8 cellular contexts compared by ENCODE assay signal in the genomic region with DNA sequence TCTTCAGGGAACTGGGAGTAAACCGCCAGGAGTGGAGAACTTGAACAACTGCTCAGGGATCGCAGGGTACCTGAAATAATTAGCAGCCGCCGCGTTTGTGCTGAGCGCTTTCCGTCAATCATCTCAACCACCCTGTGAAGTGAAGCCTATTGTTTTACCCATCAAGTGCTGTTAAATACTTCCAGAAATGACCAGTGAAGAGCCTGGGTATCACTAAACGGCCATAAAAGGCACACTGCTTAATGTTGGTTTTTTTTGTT. TPM values are rescaled to one million over a fixed set of nuclear protein-coding genes. Genes with fewer than 3 reads are reported as not detected.
A peak's percentile ranks its signal among the peaks of the same experiment; 100 is the strongest.
DNase-seq lines count a peak whose midpoint lies in the region; ATAC-seq, FAIRE-seq and TF ChIP-seq lines count a peak whose summit lies in the region.

No MANE protein-coding gene starts in this region.

- no peak for TF ChIP-seq EP300 in GM12878 (IDR thresholded peaks at IDR 0.05; ENCODE audit: borderline replicate concordance in 1 of 2, control insufficient read depth in 1 of 2, low read depth in 2 of 2, low read length in 2 of 2)

- dilution Hi-C loops in IMR-90 (cut with HindIII; ENCODE audit: low sequenced_read_pairs, unreplicated experiment): no loop called here

- CTCF ChIA-PET in IMR-90 (lab: Yijun Ruan, JAX) (no interaction called here), GM12878 (lab: Yijun Ruan, JAX) (interaction anchor here (0.6 to 2.6 kb wide), 3 partner anchors 18 to 376 kb away, joined by 3 to 21 read pairs (median 3); no protein-coding TSS in a partner anchor)

- H3K4me2 ChIP-seq in IMR-90 (ENCODE audit: low read depth, low read length) (peak overlapping the region; percentile 95), GM12878 (ENCODE audit: control insufficient read depth, insufficient read depth) (peak overlapping the region; percentile 96)

- H3K56ac ChIP-seq in IMR-90 (ENCODE audit: extremely low read depth, insufficient read depth, low read length): peak overlapping the region; percentile 89; the same call in 1 of the 2 replicates

- no CpG with 5 or more reads among the region's 8 CpGs for WGBS in IMR-90 (ENCODE audit: extremely low coverage in 2 of 2, insufficient read length in 1 of 2), 2 experiments
- under 1% methylated on average over 8 of the region's 8 CpGs for WGBS in GM12878 (ENCODE audit: insufficient coverage, insufficient replicate concordance, low lambda C conversion rate, missing lambda C conversion rate)

- FAIRE-seq in GM12892 (lab: Jason Lieb, UNC): peak; percentile 24
- FAIRE-seq in GM12878 (lab: Jason Lieb, UNC): no peak

- H4K5ac ChIP-seq in IMR-90 (ENCODE audit: low read depth, low read length): peak overlapping the region; percentile 44

- H2BK15ac ChIP-seq in IMR-90 (ENCODE audit: low read depth, low read length): peak overlapping the region; percentile 69; the same call in 2 of the 3 replicates

- peak overlapping the region; percentile 60; the same call in 1 of the 2 replicates for H4K91ac ChIP-seq in IMR-90 (ENCODE audit: insufficient read depth, low read depth, low read length)

- intact Hi-C loops in IMR-90 (cut with micrococcal nuclease) (no loop called here), GM12878 (cut with micrococcal nuclease; ENCODE audit: unreplicated experiment) (loop anchor here (5.0 kb wide), 1 partner anchor 33 kb away; a partner anchor contains a TSS), vagina (cut with DNase I) (loop anchor here (5.0 to 10.0 kb wide), 2 partner anchors 33 to 1860 kb away; a partner anchor contains a TSS)

- TF ChIP-seq CTCF in IMR-90 (conservative IDR thresholded peaks at IDR 0.05; ENCODE audit: low read depth, low read length) (no peak), GM12878 (IDR thresholded peaks at IDR 0.05 in 2 of 3, conservative IDR thresholded peaks at IDR 0.05 in 1 of 3; ENCODE audit: control insufficient read depth in 2 of 3, extremely low read depth in 1 of 3, insufficient read depth in 1 of 3, low read depth in 3 of 3, low read length in 3 of 3) (no peak), vagina (IDR thresholded peaks at IDR 0.05) (no peak)

- no peak for TF ChIP-seq RAD21 in IMR-90 (IDR thresholded peaks at IDR 0.05; ENCODE audit: low read length)
- no peak for TF ChIP-seq RAD21 in GM12878 (IDR thresholded peaks at IDR 0.05; ENCODE audit: insufficient read depth, low read depth, low read length)

- no TSS peak for BruUV-seq in IMR-90 (replicated peaks; lab: Mats Ljungman, UMichigan)
- BruUV-seq in GM12878 (replicated peaks; lab: Mats Ljungman, UMichigan): TSS peak; percentile 61

- in situ Hi-C loops in IMR-90 (cut with MboI; ENCODE audit: low sequenced_read_pairs) (no loop called here), GM12878 (cut with MboI) (no loop called here)

- peak overlapping the region; percentile 49; the same call in 1 of the 2 replicates for H2BK120ac ChIP-seq in IMR-90 (ENCODE audit: low read depth, low read length)

- H3K79me2 ChIP-seq in GM12878 (ENCODE audit: control insufficient read depth, insufficient read depth, low read length): peaks cover 52% of the 10 kb centered on the region

- peak overlapping the region; percentile 67 for H3K27ac ChIP-seq in IMR-90 (ENCODE audit: insufficient read depth, low read length)
- peak overlapping the region; percentile 77 for H3K27ac ChIP-seq in GM12878 (ENCODE audit: control insufficient read depth, insufficient read depth)
- H3K27ac ChIP-seq in vagina: peak overlapping the region; percentile 97

- H2AK5ac ChIP-seq in IMR-90 (ENCODE audit: low read depth, low read length): peak overlapping the region; percentile 88

- no peak overlapping the region for H2BK20ac ChIP-seq in IMR-90 (ENCODE audit: low read depth, low read length)

- ATAC-seq in IMR-90 (ENCODE audit: low read depth): no peak
- ATAC-seq in GM12878: peak; percentile 18
- no peak for ATAC-seq in GM18870 (IDR thresholded peaks at IDR 0.05; ENCODE audit: unreplicated experiment)

- no peaks in the 10 kb centered on the region; the same call in 1 of the 2 replicates for H3K9me3 ChIP-seq in IMR-90 (ENCODE audit: control insufficient read depth, insufficient read depth, low read length)
- H3K9me3 ChIP-seq in GM12878 (replicated peaks; ENCODE audit: control insufficient read depth, insufficient read depth, low read length): no peaks in the 10 kb centered on the region
- no peaks in the 10 kb centered on the region for H3K9me3 ChIP-seq in vagina

- TF ChIP-seq POLR2A in GM12892 (IDR thresholded peaks at IDR 0.05; ENCODE audit: low read depth, low read length): no peak
- TF ChIP-seq POLR2A in IMR-90 (IDR thresholded peaks at IDR 0.05; ENCODE audit: low read depth, low read length): no peak
- no peak for TF ChIP-seq POLR2A in GM12878 (IDR thresholded peaks at IDR 0.05; ENCODE audit: low read depth, low read length)
- no peak for TF ChIP-seq POLR2A in vagina (IDR thresholded peaks at IDR 0.05)

- H4K20me1 ChIP-seq in IMR-90 (ENCODE audit: insufficient read depth, low read length) (peaks cover 51% of the 10 kb centered on the region), GM12878 (ENCODE audit: control insufficient read depth, insufficient read depth) (no peaks in the 10 kb centered on the region)

- RAD21 ChIA-PET in GM12878 (lab: Charles Lee; ENCODE audit: unreplicated experiment): interaction anchor here (1.1 to 3.6 kb wide), 5 partner anchors 7 to 28 kb away, joined by 3 to 22 read pairs (median 9); no protein-coding TSS in a partner anchor

- DNase-seq in GM12892 (ENCODE audit: insufficient read length): no peak
- DNase-seq in IMR-90: no peak
- no peak for DNase-seq in GM12878 (ENCODE audit: low read depth, low spot score)
- DNase-seq in medulla oblongata (ENCODE audit: extremely low spot score): peak; percentile 27
- no peak for DNase-seq in vagina (ENCODE audit: extremely low spot score in 2 of 2)
- no peak for DNase-seq in T-helper 9 cell
- no peak for DNase-seq in mucosa of gallbladder (ENCODE audit: low spot score)

- peak overlapping the region; percentile 91 for H3K14ac ChIP-seq in IMR-90 (replicated peaks; ENCODE audit: low read depth, low read length)

- H3K18ac ChIP-seq in IMR-90 (ENCODE audit: low read depth, low read length): peak overlapping the region; percentile 57

- peaks cover 17% of the 10 kb centered on the region for H3K36me3 ChIP-seq in IMR-90 (ENCODE audit: control insufficient read depth, insufficient read depth, low read length)
- H3K36me3 ChIP-seq in GM12878 (ENCODE audit: control insufficient read depth in 2 of 2, insufficient read depth in 2 of 2, low read length in 1 of 2): peaks cover 0 to 3% of the 10 kb centered on the region in 2 experiments; a peak in 1 of 4 replicates
- H3K36me3 ChIP-seq in vagina: no peaks in the 10 kb centered on the region

- H2BK5ac ChIP-seq in IMR-90 (ENCODE audit: low read depth, low read length, poor library complexity, severe bottlenecking): peak overlapping the region; percentile 65

- H3K9ac ChIP-seq in IMR-90 (ENCODE audit: low read depth, low read length) (peak overlapping the region; percentile 92), GM12878 (ENCODE audit: control insufficient read depth, insufficient read depth, low read length) (peak overlapping the region; percentile 86)

- SMC1A ChIA-PET in GM12878 (lab: Charles Lee; ENCODE audit: uncharacterized antibody, unreplicated experiment): interaction anchor here (0.8 to 5.9 kb wide), 7 partner anchors 7 to 41 kb away, joined by 3 to 43 read pairs (median 4); no protein-coding TSS in a partner anchor

- peak overlapping the region; percentile 49 to 65; a peak in 2 of 4 replicates for H4K8ac ChIP-seq in IMR-90 (ENCODE audit: low read depth in 2 of 2, low read length in 2 of 2)

- H2AFZ ChIP-seq in IMR-90 (replicated peaks; ENCODE audit: low read length, poor library complexity): peak overlapping the region; percentile 2
- peak overlapping the region; percentile 66 for H2AFZ ChIP-seq in GM12878 (ENCODE audit: control insufficient read depth, low read depth, low read length)

- POLR2A ChIA-PET in IMR-90 (lab: Charles Lee; ENCODE audit: unreplicated experiment): no interaction called here
- POLR2A ChIA-PET in GM12878 (lab: Charles Lee): interaction anchor here (0.7 to 1.3 kb wide), 3 partner anchors 15 to 843 kb away, joined by 3 to 4 read pairs (median 3); no protein-coding TSS in a partner anchor

- H3K27me3 ChIP-seq in IMR-90 (ENCODE audit: control insufficient read depth, insufficient read depth, low read length) (no peaks in the 10 kb centered on the region), GM12878 (replicated peaks in 1 of 2; ENCODE audit: control insufficient read depth in 2 of 2, insufficient read depth in 2 of 2, low read length in 1 of 2) (no peaks in the 10 kb centered on the region), vagina (no peaks in the 10 kb centered on the region)

- peaks cover 20% of the 10 kb centered on the region for H3K4me1 ChIP-seq in IMR-90 (ENCODE audit: control insufficient read depth, insufficient read depth, low read length)
- H3K4me1 ChIP-seq in GM12878 (ENCODE audit: control insufficient read depth, insufficient read depth, low read length): peaks cover 17% of the 10 kb centered on the region
- peaks cover 65% of the 10 kb centered on the region for H3K4me1 ChIP-seq in vagina

- H3K23ac ChIP-seq in IMR-90 (ENCODE audit: low read depth, low read length): peak overlapping the region; percentile 98

- H3K4ac ChIP-seq in IMR-90 (ENCODE audit: low read depth, low read length): peak overlapping the region; percentile 87

- peaks cover 28% of the 10 kb centered on the region for H3K9me1 ChIP-seq in IMR-90 (ENCODE audit: insufficient read depth, low read length)

- H3K4me3 ChIP-seq in IMR-90 (ENCODE audit: insufficient read depth, low read depth, low read length) (peak overlapping the region; percentile 77), GM12878 (peak overlapping the region; percentile 83), vagina (peak overlapping the region; percentile 91 to 99)

- peak overlapping the region; percentile 89 for H2AK9ac ChIP-seq in IMR-90 (replicated peaks; ENCODE audit: low read depth, low read length, poor library complexity)

- peaks cover 8 to 54% of the 10 kb centered on the region in 2 experiments; a peak in 3 of 4 replicates for H3K79me1 ChIP-seq in IMR-90 (ENCODE audit: low read depth in 1 of 2, low read length in 2 of 2)

RNA-seq across cellular contexts. Expression of a gene that starts 1.1 kb away (rescaled TPM):
- 175 TPM for polyA plus RNA-seq in GM12892 (2012; ENCODE audit: missing spikeins)
- total RNA-seq in IMR-90 (2012; rRNA removed) (637 and 765 TPM in 2 replicates), GM12878 (2014; rRNA removed) (55.5 and 75.8 TPM in 2 replicates), GM12878 (2014; rRNA removed; fragmentation: Illumina TruSeq; extraction: Trizol) (83.2 and 89.0 TPM in 2 replicates), GM12878 (2021) (143 and 144 TPM in 2 replicates), vagina (272 TPM), mucosa of gallbladder (880 TPM)
- polyA plus RNA-seq in IMR-90 (2012; rRNA removed) (1,066 and 1,140 TPM in 2 replicates), GM12878 (2011; rRNA removed) (201 and 225 TPM in 2 replicates), GM12878 (2014; fragmentation: Illumina TruSeq; extraction: Trizol) (185 and 186 TPM in 2 replicates), GM12878 (2014; fragmentation: Nextera tagmentation; extraction: Ambion mirVana) (100 to 1,000 TPM; 223 to 256 TPM), GM12878 (2014; rRNA removed) (93.6 and 109 TPM in 2 replicates), GM12878 (2016; fragmentation: Nextera tagmentation; extraction: Ambion mirVana) (100 to 1,000 TPM; 177 to 195 TPM)
- 293 and 869 TPM in 2 replicates for polyA plus RNA-seq in IMR-90 (2012; cell fraction: cytosol; rRNA removed)
- 63.7 and 319 TPM in 2 replicates for polyA plus RNA-seq in IMR-90 (2012; cell fraction: nucleus; rRNA removed; ENCODE audit: low replicate concordance)
- 68.2 and 75.8 TPM in 2 replicates for total RNA-seq in GM12878 (2013; cell fraction: nucleolus; rRNA removed)
- 107 TPM for polyA plus RNA-seq in GM12878 (2011; ENCODE audit: low read depth)
- 159 and 211 TPM in 2 replicates for polyA plus RNA-seq in GM12878 (2011; cell fraction: cytosol; rRNA removed)
- polyA plus RNA-seq in GM12878 (2011; cell fraction: nucleus; rRNA removed): 55.6 and 69.0 TPM in 2 replicates
- 85.7 and 97.9 TPM in 2 replicates for polyA plus RNA-seq in GM12878 (2012)
- 93.2 and 138 TPM in 2 replicates for polyA minus RNA-seq in GM12878 (2011; rRNA and poly(A)+ RNA removed)
- 24.9 and 46.1 TPM in 2 replicates for polyA minus RNA-seq in GM12878 (2011; cell fraction: cytosol; rRNA and poly(A)+ RNA removed)
- polyA minus RNA-seq in GM12878 (2011; cell fraction: nucleus; rRNA and poly(A)+ RNA removed): 15.7 and 20.6 TPM in 2 replicates

RNA-seq across cellular contexts. Expression of a gene that starts 34.5 kb away (rescaled TPM):
- not detected for polyA plus RNA-seq in GM12892 (2012; ENCODE audit: missing spikeins)
- total RNA-seq in IMR-90 (2012; rRNA removed) (not detected in 2 replicates), GM12878 (2014; rRNA removed) (not detected in 2 replicates), GM12878 (2014; rRNA removed; fragmentation: Illumina TruSeq; extraction: Trizol) (not detected in 2 replicates), GM12878 (2021) (0.35 TPM in 1 of 2 replicates, not detected in the other), vagina (not detected), mucosa of gallbladder (0.26 TPM)
- polyA plus RNA-seq in IMR-90 (2012; rRNA removed) (0.10 TPM in 1 of 2 replicates, not detected in the other), GM12878 (2011; rRNA removed) (not detected in 2 replicates), GM12878 (2014; fragmentation: Illumina TruSeq; extraction: Trizol) (not detected in 2 replicates), GM12878 (2014; fragmentation: Nextera tagmentation; extraction: Ambion mirVana) (not detected), GM12878 (2014; rRNA removed) (not detected in 2 replicates), GM12878 (2016; fragmentation: Nextera tagmentation; extraction: Ambion mirVana) (not detected)
- 0.27 TPM in 1 of 2 replicates, not detected in the other for polyA plus RNA-seq in IMR-90 (2012; cell fraction: cytosol; rRNA removed)
- polyA plus RNA-seq in IMR-90 (2012; cell fraction: nucleus; rRNA removed; ENCODE audit: low replicate concordance): 0.11 and 0.21 TPM in 2 replicates
- not detected in 2 replicates for total RNA-seq in GM12878 (2013; cell fraction: nucleolus; rRNA removed)
- not detected for polyA plus RNA-seq in GM12878 (2011; ENCODE audit: low read depth)
- not detected in 2 replicates for polyA plus RNA-seq in GM12878 (2011; cell fraction: cytosol; rRNA removed)
- not detected in 2 replicates for polyA plus RNA-seq in GM12878 (2011; cell fraction: nucleus; rRNA removed)
- not detected in 2 replicates for polyA plus RNA-seq in GM12878 (2012)
- not detected in 2 replicates for polyA minus RNA-seq in GM12878 (2011; rRNA and poly(A)+ RNA removed)
- polyA minus RNA-seq in GM12878 (2011; cell fraction: cytosol; rRNA and poly(A)+ RNA removed): not detected in 2 replicates
- polyA minus RNA-seq in GM12878 (2011; cell fraction: nucleus; rRNA and poly(A)+ RNA removed): not detected in 2 replicates

RNA-seq across cellular contexts. Expression of a gene that starts 39.2 kb away (rescaled TPM):
- polyA plus RNA-seq in GM12892 (2012; ENCODE audit: missing spikeins): 11.6 TPM
- total RNA-seq in IMR-90 (2012; rRNA removed) (51.1 and 65.3 TPM in 2 replicates), GM12878 (2014; rRNA removed) (10.4 and 11.1 TPM in 2 replicates), GM12878 (2014; rRNA removed; fragmentation: Illumina TruSeq; extraction: Trizol) (11.6 and 13.2 TPM in 2 replicates), GM12878 (2021) (9.2 and 11.3 TPM in 2 replicates), vagina (29.7 TPM), mucosa of gallbladder (42.1 TPM)
- polyA plus RNA-seq in IMR-90 (2012; rRNA removed) (17.7 and 26.2 TPM in 2 replicates), GM12878 (2011; rRNA removed) (33.4 and 45.2 TPM in 2 replicates), GM12878 (2014; fragmentation: Illumina TruSeq; extraction: Trizol) (14.5 and 23.5 TPM in 2 replicates), GM12878 (2014; fragmentation: Nextera tagmentation; extraction: Ambion mirVana) (10 to 100 TPM; 12.4 to 27.1 TPM), GM12878 (2014; rRNA removed) (8.5 and 8.9 TPM in 2 replicates), GM12878 (2016; fragmentation: Nextera tagmentation; extraction: Ambion mirVana) (10 to 100 TPM; 20.4 to 24.3 TPM)
- 8.7 and 11.8 TPM in 2 replicates for polyA plus RNA-seq in IMR-90 (2012; cell fraction: cytosol; rRNA removed)
- polyA plus RNA-seq in IMR-90 (2012; cell fraction: nucleus; rRNA removed; ENCODE audit: low replicate concordance): 3.5 and 32.2 TPM in 2 replicates
- 52.3 and 56.3 TPM in 2 replicates for total RNA-seq in GM12878 (2013; cell fraction: nucleolus; rRNA removed)
- 7.7 TPM for polyA plus RNA-seq in GM12878 (2011; ENCODE audit: low read depth)
- polyA plus RNA-seq in GM12878 (2011; cell fraction: cytosol; rRNA removed): 14.1 and 16.6 TPM in 2 replicates
- polyA plus RNA-seq in GM12878 (2011; cell fraction: nucleus; rRNA removed): 21.6 and 31.0 TPM in 2 replicates
- 7.2 and 10.3 TPM in 2 replicates for polyA plus RNA-seq in GM12878 (2012)
- polyA minus RNA-seq in GM12878 (2011; rRNA and poly(A)+ RNA removed): 22.4 and 30.6 TPM in 2 replicates
- polyA minus RNA-seq in GM12878 (2011; cell fraction: cytosol; rRNA and poly(A)+ RNA removed): 9.7 and 13.2 TPM in 2 replicates
- 24.4 and 30.0 TPM in 2 replicates for polyA minus RNA-seq in GM12878 (2011; cell fraction: nucleus; rRNA and poly(A)+ RNA removed)
